In the genomic region with DNA sequence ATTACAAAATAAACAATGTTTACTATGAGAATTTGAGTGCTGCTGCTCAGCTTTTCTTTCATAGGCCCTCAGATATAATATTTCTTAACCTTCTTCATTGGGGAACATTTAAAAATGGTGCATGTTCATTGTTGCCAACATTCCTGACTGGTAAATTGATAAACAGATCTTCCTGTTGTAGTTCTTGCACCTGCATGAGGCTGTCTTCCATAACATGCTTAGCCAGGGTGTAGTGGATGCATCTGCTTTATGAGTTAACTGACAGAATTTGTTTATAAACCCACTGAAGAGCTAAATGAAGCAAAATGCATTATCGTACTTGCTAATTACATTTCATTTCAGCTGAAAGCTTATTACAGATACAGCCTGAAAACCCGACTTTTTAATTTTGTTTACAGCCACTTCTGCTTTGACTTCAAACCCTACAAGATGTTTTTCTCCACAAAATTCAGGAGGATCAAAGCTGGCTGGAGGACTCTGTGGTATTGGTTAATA, we compare ENCODE assay signal across 30 cellular contexts.
"Had no signal": no experiment of that assay in that cellular context is flagged by ENCODE, and none has a peak within 500 bp of the region (broad histone marks: within the 10 kb centered on the region; RNA-seq: fewer than 3 reads in every experiment).

No MANE protein-coding gene starts in this region.

- DNase-seq: activated CD4-positive, alpha-beta memory T cell treated with anti-CD3 and anti-CD28 coated beads, Interleukin-2, amount 10 ng/mL, durations not matched to agents 7 days and 5 days; activated CD4-positive, alpha-beta T cell treated with anti-CD3 and anti-CD28 coated beads for 1 hour; activated CD4-positive, alpha-beta T cell treated with anti-CD3 and anti-CD28 coated beads for 48 hours; activated CD4-positive, CD25-positive, alpha-beta regulatory T cell; activated CD8-positive, alpha-beta memory T cell treated with anti-CD3 and anti-CD28 coated beads for 24 hours; activated CD8-positive, alpha-beta memory T cell treated with anti-CD3 and anti-CD28 coated beads, Interleukin-2, amount 10 ng/mL, durations not matched to agents 7 days and 5 days; activated CD8-positive, alpha-beta memory T cell treated with anti-CD3 and anti-CD28 coated beads, Interleukin-2, amount 50 U/mL, for 48 hours; activated gamma-delta T cell treated with Interleukin-2 at 50 U/mL for 16 hours; activated naive CD4-positive, alpha-beta T cell treated with anti-CD3 and anti-CD28 coated beads for 36 hours; activated T-cell treated with anti-CD3 and anti-CD28 coated beads, Interleukin-2, amount 50 U/mL, for 72 hours; adrenal gland; anterior cingulate cortex; caudate nucleus; cerebellar nuclear complex; NCI-H1092 treated with DMSO at 0.1 percent for 48 hours; NCI-H1436; NCI-H1694; NCI-H1930; NCI-H345; NCI-H524 treated with DMSO at 0.1 percent for 48 hours; NCI-H82; NK-92 treated with Interleukin-12 subunit alpha and Interleukin-12 subunit beta, amount 100 ng/mL, for 24 hours; PC-3; Peyer's patch; RPMI8226; SHP77 treated with DMSO at 0.1 percent for 48 hours; T1000; WERI-Rb-1 had no signal

- ATAC-seq: activated CD8-positive, alpha-beta memory T cell treated with anti-CD3 and anti-CD28 coated beads, Interleukin-2, amount 10 ng/mL, durations not matched to agents 7 days and 5 days; activated naive CD4-positive, alpha-beta T cell treated with anti-CD3 and anti-CD28 coated beads, Interleukin-2, amount 50 U/mL, for 72 hours; activated T-cell treated with anti-CD3 and anti-CD28 coated beads, Interleukin-2, amount 50 U/mL, for 72 hours; K562; PC-3 had no signal
